In genomic region chr7:155490697-155491628, GRCh38 we compare ENCODE assay signal across 9 cellular contexts. TPM values are rescaled to one million over a fixed set of nuclear protein-coding genes. Genes with fewer than 3 reads are reported as not detected.
DNase-seq lines count a peak whose midpoint lies in the region; ATAC-seq, FAIRE-seq and TF ChIP-seq lines count a peak whose summit lies in the region.
"Had no signal": no experiment of that assay in that cellular context is flagged by ENCODE, and none has a peak within 500 bp of the region (broad histone marks: within the 10 kb centered on the region; RNA-seq: fewer than 3 reads in every experiment).

No MANE protein-coding gene starts in this region.

- DNase-seq in GM12891 (ENCODE audit: insufficient read length, low spot score), result peak; percentile 78
- DNase-seq in M059J (ENCODE audit: low read depth), result peak; percentile 20
- no peak for DNase-seq in type B pancreatic cell (ENCODE audit: extremely low spot score, unreplicated experiment)
- DNase-seq in NCI-H82 treated with DMSO at 0.1 percent for 48 hours (lab: John Stamatoyannopoulos, UW; ENCODE audit: unreplicated experiment), result no peak
- no peak for DNase-seq in NCI-H226

- peak overlapping the region; percentile 68 to 74 for H3K4me3 ChIP-seq in duodenal mucosa (ENCODE audit: low read depth in 1 of 2, low read length in 2 of 2)
- H3K4me3 ChIP-seq in mucosa of rectum (ENCODE audit: low read length in 2 of 2), result peak overlapping the region; percentile 56 to 73

- ATAC-seq in GM21576 (IDR thresholded peaks at IDR 0.05; ENCODE audit: unreplicated experiment), result peak; percentile 95

- H3K4me1 Mint-ChIP-seq in type B pancreatic cell (ENCODE audit: unreplicated experiment), result peaks cover 5% of the 10 kb centered on the region

- H3K9me3 ChIP-seq in duodenal mucosa (ENCODE audit: control insufficient read depth in 1 of 2, low read length in 2 of 2), result no peaks in the 10 kb centered on the region
- no peaks in the 10 kb centered on the region for H3K9me3 ChIP-seq in mucosa of rectum (ENCODE audit: control insufficient read depth in 2 of 2, low read length in 2 of 2)

- H3K36me3 Mint-ChIP-seq in type B pancreatic cell, result no peaks in the 10 kb centered on the region

- peak overlapping the region; percentile 39 for H3K27ac Mint-ChIP-seq in type B pancreatic cell

- H3K27me3 ChIP-seq in duodenal mucosa (ENCODE audit: control insufficient read depth in 1 of 2, insufficient read depth in 2 of 2, low read length in 2 of 2) (peaks cover 15 to 28% of the 10 kb centered on the region in 2 donors), mucosa of rectum (ENCODE audit: control insufficient read depth in 2 of 2, insufficient read depth in 2 of 2, low read length in 2 of 2) (peaks cover 0 to 17% of the 10 kb centered on the region in 2 donors)

- H3K27ac ChIP-seq in duodenal mucosa (ENCODE audit: low read depth, low read length) (no peak overlapping the region), mucosa of rectum (ENCODE audit: low read depth in 2 of 2, low read length in 2 of 2) (no peak overlapping the region)

- TF ChIP-seq POLR2A in GM12891 (IDR thresholded peaks at IDR 0.05; ENCODE audit: low read depth, low read length), result no peak

- no peaks in the 10 kb centered on the region for H3K36me3 ChIP-seq in duodenal mucosa (ENCODE audit: control insufficient read depth in 1 of 2, insufficient read depth in 2 of 2, low read length in 2 of 2)
- H3K36me3 ChIP-seq in mucosa of rectum (ENCODE audit: control insufficient read depth in 2 of 2, insufficient read depth in 2 of 2, low read length in 2 of 2), result no peaks in the 10 kb centered on the region

- peak overlapping the region; percentile 80 for H3K4me3 Mint-ChIP-seq in type B pancreatic cell

- peaks cover 0 to 16% of the 10 kb centered on the region in 2 donors for H3K4me1 ChIP-seq in duodenal mucosa (ENCODE audit: control insufficient read depth in 1 of 2, insufficient read depth in 2 of 2, low read length in 2 of 2)
- peaks cover 0 to 3% of the 10 kb centered on the region in 2 donors for H3K4me1 ChIP-seq in mucosa of rectum (ENCODE audit: control insufficient read depth in 2 of 2, insufficient read depth in 2 of 2, low read length in 2 of 2)

- TF ChIP-seq CTCF in type B pancreatic cell (conservative IDR thresholded peaks at IDR 0.05), result no peak

- H3K9ac ChIP-seq in duodenal mucosa (ENCODE audit: low read depth in 1 of 2, low read length in 2 of 2) (peak overlapping the region in 1 of 2 donors; percentile 12), mucosa of rectum (ENCODE audit: low read depth in 1 of 2, low read length in 2 of 2) (peak overlapping the region; percentile 7 to 41)

- H3K27me3 Mint-ChIP-seq in type B pancreatic cell, result peaks cover 80% of the 10 kb centered on the region

- no peaks in the 10 kb centered on the region for H3K9me3 Mint-ChIP-seq in type B pancreatic cell

- FAIRE-seq in GM12891 (lab: Jason Lieb, UNC), result peak; percentile 86

TF ChIP-seq in GM12891, 5 proteins besides CTCF, POLR2A, EP300 and RAD21:
- no peak for TF ChIP-seq PAX5 (IDR thresholded peaks at IDR 0.05; ENCODE audit: insufficient read depth, low read length, severe bottlenecking)
- TF ChIP-seq TAF1 (IDR thresholded peaks at IDR 0.05; ENCODE audit: low read depth, low read length), result no peak
- no peak for TF ChIP-seq POU2F2 (IDR thresholded peaks at IDR 0.05; ENCODE audit: low read depth, low read length)
- no peak for TF ChIP-seq POLR2AphosphoS5 (IDR thresholded peaks at IDR 0.05; ENCODE audit: low read depth, low read length)
- TF ChIP-seq SPI1 (IDR thresholded peaks at IDR 0.05; ENCODE audit: low read depth, low read length), result no peak

RNA-seq across cellular contexts. Expression of gene EN2, which starts 33.0 kb away (rescaled TPM):
- not detected for polyA plus RNA-seq in GM12891 (2012; ENCODE audit: low read depth, missing spikeins)
- not detected in 2 replicates for total RNA-seq in M059J (2014; rRNA removed; shearing (Covaris generic))
- 0.07 and 0.94 TPM in 2 replicates for total RNA-seq in type B pancreatic cell (ENCODE audit: low replicate concordance)

RNA-seq across cellular contexts. Expression of gene CNPY1, which starts 55.4 kb away (rescaled TPM):
- polyA plus RNA-seq in GM12891 (2012; ENCODE audit: low read depth, missing spikeins), result not detected
- not detected in 2 replicates for total RNA-seq in M059J (2014; rRNA removed; shearing (Covaris generic))
- not detected in 2 replicates for total RNA-seq in type B pancreatic cell (ENCODE audit: low replicate concordance)
- total RNA-seq: SK-MEL-5 had no signal

Comparison
In these comparisons a context has a peak if more than half of its experiments do, and no peak if none do; other contexts are left out.
1. DNase-seq: peak in GM12891 (single experiment) and M059J (single experiment); none in type B pancreatic cell (single experiment), NCI-H82 treated with DMSO at 0.1 percent for 48 hours (single experiment) and NCI-H226 (single experiment).